18 cellular contexts compared by ENCODE assay signal in genomic region chr1:110877776-110878175, GRCh38. TPM values are rescaled to one million over a fixed set of nuclear protein-coding genes. Genes with fewer than 3 reads are reported as not detected.
DNase-seq lines count a peak whose midpoint lies in the region; ATAC-seq, FAIRE-seq and TF ChIP-seq lines count a peak whose summit lies in the region.
"Had no signal": no experiment of that assay in that cellular context is flagged by ENCODE, and none has a peak within 500 bp of the region (broad histone marks: within the 10 kb centered on the region; RNA-seq: fewer than 3 reads in every experiment).

No MANE protein-coding gene starts in this region.

- H3K27me3 ChIP-seq in Peyer's patch: no peaks in the 10 kb centered on the region
- H3K27me3 ChIP-seq in GM12878 (replicated peaks in 1 of 2; ENCODE audit: control insufficient read depth in 2 of 2, insufficient read depth in 2 of 2, low read length in 1 of 2): no peaks in the 10 kb centered on the region
- no peaks in the 10 kb centered on the region for H3K27me3 ChIP-seq in right lobe of liver
- H3K27me3 ChIP-seq: heart left ventricle, ovary, upper lobe of left lung had no signal

- H3K36me3 Mint-ChIP-seq in activated CD8-positive, alpha-beta memory T cell treated with anti-CD3 and anti-CD28 coated beads, Interleukin-2, amount 10 ng/mL, durations not matched to agents 7 days and 5 days: peaks cover 68% of the 10 kb centered on the region
- H3K36me3 Mint-ChIP-seq in stimulated activated naive B cell treated with anti-CD40 and anti-IgM and Interleukin-4, amounts not matched to agents 10 μg/mL and 1 μg/mL and 100 μg/mL, for 72 hours: peaks cover 42 to 60% of the 10 kb centered on the region in 2 donors

- BruUV-seq in GM12878 (replicated peaks; lab: Mats Ljungman, UMichigan): no TSS peak

- peaks cover 100% of the 10 kb centered on the region for H3K79me2 ChIP-seq in GM12878 (ENCODE audit: control insufficient read depth, insufficient read depth, low read length)

- in situ Hi-C loops in GM12878 (cut with MboI): loop anchor here (5.0 kb wide), 1 partner anchor 875 kb away; no protein-coding TSS in a partner anchor

- H3K4me3 Mint-ChIP-seq in activated CD8-positive, alpha-beta memory T cell treated with anti-CD3 and anti-CD28 coated beads, Interleukin-2, amount 10 ng/mL, durations not matched to agents 7 days and 5 days: peak overlapping the region; percentile 92
- H3K4me3 Mint-ChIP-seq in stimulated activated naive B cell treated with anti-CD40 and anti-IgM and Interleukin-4, amounts not matched to agents 10 μg/mL and 1 μg/mL and 100 μg/mL, for 72 hours: peak overlapping the region; percentile 74 to 78

- no peak for TF ChIP-seq CTCF in Peyer's patch (IDR thresholded peaks at IDR 0.05)
- no peak for TF ChIP-seq CTCF in GM12878 (IDR thresholded peaks at IDR 0.05 in 2 of 3, conservative IDR thresholded peaks at IDR 0.05 in 1 of 3; ENCODE audit: control insufficient read depth in 2 of 3, extremely low read depth in 1 of 3, insufficient read depth in 1 of 3, low read depth in 3 of 3, low read length in 3 of 3)
- TF ChIP-seq CTCF in right lobe of liver (IDR thresholded peaks at IDR 0.05): no peak

- peak overlapping the region; percentile 65 for H3K9ac ChIP-seq in GM12878 (ENCODE audit: control insufficient read depth, insufficient read depth, low read length)

- no peaks in the 10 kb centered on the region for H3K36me3 ChIP-seq in Peyer's patch
- peaks cover 0 to 25% of the 10 kb centered on the region in 2 experiments; a peak in 2 of 4 replicates for H3K36me3 ChIP-seq in GM12878 (ENCODE audit: control insufficient read depth in 2 of 2, insufficient read depth in 2 of 2, low read length in 1 of 2)
- no peaks in the 10 kb centered on the region for H3K36me3 ChIP-seq in right lobe of liver
- H3K36me3 ChIP-seq: ovary, upper lobe of left lung had no signal

- RAD21 ChIA-PET in GM12878 (lab: Charles Lee; ENCODE audit: unreplicated experiment): no interaction called here

- intact Hi-C loops in GM12878 (cut with micrococcal nuclease; ENCODE audit: unreplicated experiment) (loop anchor here (10.0 kb wide), 2 partner anchors 243 to 267 kb away; partner anchors contain the start of genes CEPT1 and DRAM2), right lobe of liver (cut with DNase I) (no loop called here)

- H3K4me1 ChIP-seq in Peyer's patch: peaks cover 0 to 14% (median 5%) of the 10 kb centered on the region in 4 donors
- peaks cover 22% of the 10 kb centered on the region for H3K4me1 ChIP-seq in GM12878 (ENCODE audit: control insufficient read depth, insufficient read depth, low read length)
- H3K4me1 ChIP-seq in right lobe of liver: no peaks in the 10 kb centered on the region
- H3K4me1 ChIP-seq: Caco-2 had no signal

- no peak for TF ChIP-seq EP300 in GM12878 (IDR thresholded peaks at IDR 0.05; ENCODE audit: borderline replicate concordance in 1 of 2, control insufficient read depth in 1 of 2, low read depth in 2 of 2, low read length in 2 of 2)

- no peak for TF ChIP-seq RAD21 in GM12878 (IDR thresholded peaks at IDR 0.05; ENCODE audit: insufficient read depth, low read depth, low read length)

- peaks cover 35% of the 10 kb centered on the region for H3K4me1 Mint-ChIP-seq in activated CD8-positive, alpha-beta memory T cell treated with anti-CD3 and anti-CD28 coated beads, Interleukin-2, amount 10 ng/mL, durations not matched to agents 7 days and 5 days
- peaks cover 37 to 68% of the 10 kb centered on the region in 2 donors for H3K4me1 Mint-ChIP-seq in stimulated activated naive B cell treated with anti-CD40 and anti-IgM and Interleukin-4, amounts not matched to agents 10 μg/mL and 1 μg/mL and 100 μg/mL, for 72 hours

- H3K27ac Mint-ChIP-seq in activated CD8-positive, alpha-beta memory T cell treated with anti-CD3 and anti-CD28 coated beads, Interleukin-2, amount 10 ng/mL, durations not matched to agents 7 days and 5 days: peak overlapping the region; percentile 92
- peak overlapping the region; percentile 81 for H3K27ac Mint-ChIP-seq in stimulated activated naive B cell treated with anti-CD40 and anti-IgM and Interleukin-4, amounts not matched to agents 10 μg/mL and 1 μg/mL and 100 μg/mL, for 72 hours

- H3K9me3 ChIP-seq in Peyer's patch (no peaks in the 10 kb centered on the region), GM12878 (replicated peaks; ENCODE audit: control insufficient read depth, insufficient read depth, low read length) (no peaks in the 10 kb centered on the region), right lobe of liver (no peaks in the 10 kb centered on the region)
- H3K9me3 ChIP-seq: Caco-2, heart left ventricle, ovary, upper lobe of left lung had no signal

- no peak overlapping the region for H2AFZ ChIP-seq in GM12878 (ENCODE audit: control insufficient read depth, low read depth, low read length)

- TF ChIP-seq POLR2A in Peyer's patch (IDR thresholded peaks at IDR 0.05) (no peak), GM12878 (IDR thresholded peaks at IDR 0.05; ENCODE audit: low read depth, low read length) (no peak), right lobe of liver (IDR thresholded peaks at IDR 0.05) (no peak)

- peaks cover 6% of the 10 kb centered on the region; the same call in 1 of the 2 replicates for H4K20me1 ChIP-seq in GM12878 (ENCODE audit: control insufficient read depth, insufficient read depth)

- WGBS in GM12878 (ENCODE audit: insufficient coverage, insufficient replicate concordance, low lambda C conversion rate, missing lambda C conversion rate): 1% methylated on average over 8 of the region's 8 CpGs
- 61% methylated on average over 6 of the region's 8 CpGs for whole genome bisulfite sequencing in right lobe of liver (ENCODE audit: insufficient coverage, low coverage, low lambda C conversion rate, missing lambda C conversion rate)

- DNase-seq in activated CD8-positive, alpha-beta memory T cell treated with anti-CD3 and anti-CD28 coated beads, Interleukin-2, amount 10 ng/mL, durations not matched to agents 7 days and 5 days: peak; percentile 43
- DNase-seq in activated CD8-positive, alpha-beta memory T cell treated with anti-CD3 and anti-CD28 coated beads for 24 hours: no peak
- DNase-seq in Peyer's patch: no peak
- DNase-seq in GM12878 (ENCODE audit: low read depth, low spot score): no peak
- DNase-seq in stimulated activated naive B cell treated with anti-CD40 and anti-IgM and Interleukin-4, amounts not matched to agents 10 μg/mL and 1 μg/mL and 100 μg/mL, for 72 hours: no peak
- DNase-seq in right lobe of liver: no peak
- DNase-seq: activated CD4-positive, alpha-beta T cell treated with anti-CD3 and anti-CD28 coated beads for 1 hour; activated effector memory CD4-positive, alpha-beta T cell treated with anti-CD3 and anti-CD28 coated beads, Interleukin-2, amount 50 U/mL, for 16 hours; Caco-2; heart left ventricle; NCI-H1092; ovary; upper lobe of left lung had no signal

- POLR2A ChIA-PET in GM12878 (lab: Charles Lee): interaction anchor here (1.0 kb wide), 1 partner anchor 13 kb away, joined by 3 read pairs; no protein-coding TSS in a partner anchor

- H3K4me3 ChIP-seq in Peyer's patch: peak overlapping the region in 2 of 4 donors; percentile 23
- H3K4me3 ChIP-seq in GM12878: peak overlapping the region; percentile 88
- H3K4me3 ChIP-seq in right lobe of liver: no peak overlapping the region
- H3K4me3 ChIP-seq: ovary had no signal

- no peak for FAIRE-seq in GM12878 (lab: Jason Lieb, UNC)
- FAIRE-seq: A204.1, keratinocyte had no signal

- no peak for ATAC-seq in activated CD8-positive, alpha-beta memory T cell treated with anti-CD3 and anti-CD28 coated beads, Interleukin-2, amount 10 ng/mL, durations not matched to agents 7 days and 5 days
- no peak for ATAC-seq in GM12878
- no peak for ATAC-seq in stimulated activated naive B cell treated with anti-CD40 and anti-IgM and Interleukin-4, amounts not matched to agents 10 μg/mL and 1 μg/mL and 100 μg/mL, for 72 hours (replicated peaks)
- no peak for ATAC-seq in right lobe of liver
- no peak for ATAC-seq in GM19328 (IDR thresholded peaks at IDR 0.05; ENCODE audit: unreplicated experiment)
- no peak for ATAC-seq in GM21528 (IDR thresholded peaks at IDR 0.05; ENCODE audit: low FRiP score, unreplicated experiment)
- ATAC-seq: heart left ventricle had no signal

- SMC1A ChIA-PET in GM12878 (lab: Charles Lee; ENCODE audit: uncharacterized antibody, unreplicated experiment): interaction anchor here (1.0 to 1.8 kb wide), 2 partner anchors 11 to 341 kb away, joined by 4 to 9 read pairs; no protein-coding TSS in a partner anchor

- H3K27ac ChIP-seq in Peyer's patch: peak overlapping the region; percentile 16 to 64 (median 24)
- H3K27ac ChIP-seq in GM12878 (ENCODE audit: control insufficient read depth, insufficient read depth): peak overlapping the region; percentile 7
- no peak overlapping the region for H3K27ac ChIP-seq in right lobe of liver
- H3K27ac ChIP-seq: ovary had no signal

- no peaks in the 10 kb centered on the region for H3K27me3 Mint-ChIP-seq in activated CD8-positive, alpha-beta memory T cell treated with anti-CD3 and anti-CD28 coated beads, Interleukin-2, amount 10 ng/mL, durations not matched to agents 7 days and 5 days
- no peaks in the 10 kb centered on the region for H3K27me3 Mint-ChIP-seq in stimulated activated naive B cell treated with anti-CD40 and anti-IgM and Interleukin-4, amounts not matched to agents 10 μg/mL and 1 μg/mL and 100 μg/mL, for 72 hours

- peak overlapping the region; percentile 74 for H3K4me2 ChIP-seq in GM12878 (ENCODE audit: control insufficient read depth, insufficient read depth)

- no peaks in the 10 kb centered on the region for H3K9me3 Mint-ChIP-seq in activated CD8-positive, alpha-beta memory T cell treated with anti-CD3 and anti-CD28 coated beads, Interleukin-2, amount 10 ng/mL, durations not matched to agents 7 days and 5 days (ENCODE audit: low read depth)
- H3K9me3 Mint-ChIP-seq in stimulated activated naive B cell treated with anti-CD40 and anti-IgM and Interleukin-4, amounts not matched to agents 10 μg/mL and 1 μg/mL and 100 μg/mL, for 72 hours: peaks cover 0 to 2% of the 10 kb centered on the region in 2 donors

- CTCF ChIA-PET in activated CD8-positive, alpha-beta memory T cell treated with anti-CD3 and anti-CD28 coated beads, Interleukin-2, amount 10 ng/mL, durations not matched to agents 7 days and 5 days (lab: Charles Lee): interaction anchor here (1.1 to 1.4 kb wide), 2 partner anchors 91 to 204 kb away, joined by 3 read pairs; no protein-coding TSS in a partner anchor
- CTCF ChIA-PET in GM12878 (lab: Yijun Ruan, JAX): interaction anchor here (0.6 to 1.0 kb wide), 2 partner anchors 10 to 96 kb away, joined by 3 to 4 read pairs; no protein-coding TSS in a partner anchor

RNA-seq across cellular contexts. Expression of gene CD53, which starts 4.8 kb away (rescaled TPM):
- 100 to 1,000 TPM; 403 to 439 TPM for total RNA-seq in activated CD8-positive, alpha-beta memory T cell treated with anti-CD3 and anti-CD28 coated beads, Interleukin-2, amount 10 ng/mL, durations not matched to agents 7 days and 5 days
- total RNA-seq in Peyer's patch (100 to 1,000 TPM in 1 of 4 donors, 10 to 100 TPM in 2, 1 to 10 TPM in 1; 6.9 to 166 (median 33.3) TPM), GM12878 (2014; rRNA removed) (496 and 596 TPM in 2 replicates), GM12878 (2014; rRNA removed; fragmentation: Illumina TruSeq; extraction: Trizol) (486 and 494 TPM in 2 replicates), GM12878 (2021) (350 and 358 TPM in 2 replicates), right lobe of liver (10 to 100 TPM in 4 of 6 experiments, 1 to 10 TPM in 2; 7.8 to 26.6 (median 11.9) TPM)
- total RNA-seq in GM12878 (2013; cell fraction: nucleolus; rRNA removed): 862 and 874 TPM in 2 replicates
- 487 TPM for polyA plus RNA-seq in GM12878 (2011; ENCODE audit: low read depth)
- polyA plus RNA-seq in GM12878 (2011; rRNA removed) (1,389 and 1,504 TPM in 2 replicates), GM12878 (2014; fragmentation: Illumina TruSeq; extraction: Trizol) (647 and 743 TPM in 2 replicates), GM12878 (2014; fragmentation: Nextera tagmentation; extraction: Ambion mirVana) (100 to 1,000 TPM; 698 to 917 TPM), GM12878 (2014; rRNA removed) (486 and 579 TPM in 2 replicates), GM12878 (2016; fragmentation: Nextera tagmentation; extraction: Ambion mirVana) (100 to 1,000 TPM; 393 to 399 TPM)
- 1,163 and 1,224 TPM in 2 replicates for polyA plus RNA-seq in GM12878 (2011; cell fraction: cytosol; rRNA removed)
- polyA plus RNA-seq in GM12878 (2011; cell fraction: nucleus; rRNA removed): 767 and 909 TPM in 2 replicates
- 427 and 537 TPM in 2 replicates for polyA plus RNA-seq in GM12878 (2012)
- 1,122 and 1,341 TPM in 2 replicates for polyA minus RNA-seq in GM12878 (2011; rRNA and poly(A)+ RNA removed)
- 158 and 198 TPM in 2 replicates for polyA minus RNA-seq in GM12878 (2011; cell fraction: cytosol; rRNA and poly(A)+ RNA removed)
- polyA minus RNA-seq in GM12878 (2011; cell fraction: nucleus; rRNA and poly(A)+ RNA removed): 173 and 197 TPM in 2 replicates
- total RNA-seq: Caco-2, fibroblast of lung had no signal
- polyA plus RNA-seq: fibroblast of lung had no signal

Comparison
In these comparisons a context has a peak if more than half of its experiments do, and no peak if none do; other contexts are left out.
1. H3K27ac ChIP-seq: peak in Peyer's patch (4 of 4) and GM12878 (single experiment); none in right lobe of liver (0 of 3).